Comparison of ENCODE assay signal across 16 cellular contexts in genomic region chr7:133534816-133535215, GRCh38.
"Had no signal": no experiment of that assay in that cellular context is flagged by ENCODE, and none has a peak within 500 bp of the region (broad histone marks: within the 10 kb centered on the region; RNA-seq: fewer than 3 reads in every experiment).

No MANE protein-coding gene starts in this region.

- H3K36me3 Mint-ChIP-seq: stimulated activated effector memory CD8-positive, alpha-beta T cell treated with anti-CD3 and anti-CD28 coated beads, Interleukin-12 subunit alpha, Interleukin-12 subunit beta, amount 100 ng/mL, for 72 hours had no signal

- H3K27me3 Mint-ChIP-seq: naive thymus-derived CD8-positive, alpha-beta T cell; progenitor cell of endocrine pancreas had no signal

- ATAC-seq: heart left ventricle; naive thymus-derived CD8-positive, alpha-beta T cell; pancreas; right cardiac atrium; stimulated activated effector memory CD8-positive, alpha-beta T cell treated with anti-CD3 and anti-CD28 coated beads, Interleukin-12 subunit alpha, Interleukin-12 subunit beta, amount 100 ng/mL, for 72 hours; stimulated activated naive CD8-positive, alpha-beta T cell treated with anti-CD3 and anti-CD28 coated beads, Interleukin-15, Interleukin-2, amounts not matched to agents 100 U/mL and 50 U/mL, for 24 hours; upper lobe of right lung had no signal

- H3K27ac Mint-ChIP-seq: progenitor cell of endocrine pancreas; stimulated activated effector memory CD8-positive, alpha-beta T cell treated with anti-CD3 and anti-CD28 coated beads, Interleukin-12 subunit alpha, Interleukin-12 subunit beta, amount 100 ng/mL, for 72 hours had no signal

- H3K9me3 Mint-ChIP-seq: stimulated activated effector memory CD8-positive, alpha-beta T cell treated with anti-CD3 and anti-CD28 coated beads, Interleukin-12 subunit alpha, Interleukin-12 subunit beta, amount 100 ng/mL, for 72 hours had no signal

- H3K4me3 Mint-ChIP-seq: naive thymus-derived CD8-positive, alpha-beta T cell; stimulated activated effector memory CD8-positive, alpha-beta T cell treated with anti-CD3 and anti-CD28 coated beads, Interleukin-12 subunit alpha, Interleukin-12 subunit beta, amount 100 ng/mL, for 72 hours had no signal

- DNase-seq: cortex of kidney; dorsolateral prefrontal cortex; effector CD8-positive, alpha-beta T cell; heart left ventricle; hippocampal formation; naive thymus-derived CD8-positive, alpha-beta T cell; occipital lobe; pancreas; right cardiac atrium; small intestine; stimulated activated CD4-positive, alpha-beta T cell treated with anti-CD3 and anti-CD28 coated beads, Interleukin-2, amount 100 ng/mL, for 48 hours; stimulated activated naive CD8-positive, alpha-beta T cell treated with anti-CD3 and anti-CD28 coated beads, Interleukin-15, Interleukin-2, amounts not matched to agents 100 U/mL and 50 U/mL, for 24 hours; thyroid gland; upper lobe of right lung had no signal
